Comparison of ENCODE assay signal across 11 cellular contexts in genomic region chr1:228838717-228839500, GRCh38.
A peak's percentile ranks its signal among the peaks of the same experiment; 100 is the strongest.
DNase-seq lines count a peak whose midpoint lies in the region; ATAC-seq and TF ChIP-seq lines count a peak whose summit lies in the region.
"Had no signal": no experiment of that assay in that cellular context is flagged by ENCODE, and none has a peak within 500 bp of the region (broad histone marks: within the 10 kb centered on the region; RNA-seq: fewer than 3 reads in every experiment).

No MANE protein-coding gene starts in this region.

- H3K27me3 ChIP-seq in IMR-90 (ENCODE audit: control insufficient read depth, insufficient read depth, low read length), result peaks cover 7% of the 10 kb centered on the region
- no peaks in the 10 kb centered on the region for H3K27me3 ChIP-seq in right lobe of liver
- no peaks in the 10 kb centered on the region for H3K27me3 ChIP-seq in tibial nerve
- H3K27me3 ChIP-seq: MG63 had no signal

- dilution Hi-C loops in IMR-90 (cut with HindIII; ENCODE audit: low sequenced_read_pairs, unreplicated experiment), result no loop called here

- H3K4me2 ChIP-seq in IMR-90 (ENCODE audit: low read depth, low read length), result no peak overlapping the region

- no CpG with 5 or more reads among the region's 8 CpGs for WGBS in IMR-90 (ENCODE audit: extremely low coverage in 2 of 2, insufficient read length in 1 of 2), 2 experiments
- 59% methylated on average over 8 of the region's 8 CpGs for WGBS in right lobe of liver (ENCODE audit: insufficient coverage, low coverage, low lambda C conversion rate, missing lambda C conversion rate)
- 83% methylated on average over 8 of the region's 8 CpGs for WGBS in tibial nerve, 2 donors

- H3K27ac Mint-ChIP-seq in MCF 10A (ENCODE audit: low read depth, unreplicated experiment), result peak overlapping the region; percentile 78

- H3K4me3 ChIP-seq in IMR-90 (ENCODE audit: insufficient read depth, low read depth, low read length) (no peak overlapping the region), right lobe of liver (no peak overlapping the region), tibial nerve (no peak overlapping the region)
- H3K4me3 ChIP-seq: heart right ventricle, MG63, SK-N-MC had no signal

- H3K4me1 Mint-ChIP-seq in MCF 10A (ENCODE audit: insufficient read depth, unreplicated experiment), result peaks cover 52% of the 10 kb centered on the region

- POLR2A ChIA-PET in IMR-90 (lab: Charles Lee; ENCODE audit: unreplicated experiment), result no interaction called here
- POLR2A ChIA-PET in MCF 10A (lab: Yijun Ruan, JAX), result interaction anchor here (0.6 to 2.9 kb wide), 42 partner anchors 10 to 679 kb away, joined by 3 to 38 read pairs (median 4); partner anchors contain the start of gene NUP133

- peak overlapping the region; percentile 45 for H2BK120ac ChIP-seq in IMR-90 (ENCODE audit: low read depth, low read length)

- no peak overlapping the region for H2BK5ac ChIP-seq in IMR-90 (ENCODE audit: low read depth, low read length, poor library complexity, severe bottlenecking)

- H2BK20ac ChIP-seq in IMR-90 (ENCODE audit: low read depth, low read length), result peak overlapping the region; percentile 11; the same call in 1 of the 2 replicates

- no peaks in the 10 kb centered on the region for H3K36me3 Mint-ChIP-seq in MCF 10A (ENCODE audit: insufficient read depth, unreplicated experiment)

- TF ChIP-seq RAD21 in IMR-90 (IDR thresholded peaks at IDR 0.05; ENCODE audit: low read length), result no peak

- H3K9me3 ChIP-seq in IMR-90 (ENCODE audit: control insufficient read depth, insufficient read depth, low read length) (0 out of 2 replicates have a peak, but pooled peaks cover 3% of the 10 kb centered on the region), right lobe of liver (no peaks in the 10 kb centered on the region), tibial nerve (peaks cover 0 to 15% (median 0%) of the 10 kb centered on the region in 4 donors)

- H4K5ac ChIP-seq in IMR-90 (ENCODE audit: low read depth, low read length), result no peak overlapping the region

- H2AK9ac ChIP-seq in IMR-90 (replicated peaks; ENCODE audit: low read depth, low read length, poor library complexity), result peak overlapping the region; percentile 34

- H3K4ac ChIP-seq in IMR-90 (ENCODE audit: low read depth, low read length), result peak overlapping the region; percentile 39; the same call in 1 of the 2 replicates

- TF ChIP-seq CTCF in IMR-90 (conservative IDR thresholded peaks at IDR 0.05; ENCODE audit: low read depth, low read length) (no peak), MCF 10A (IDR thresholded peaks at IDR 0.05; ENCODE audit: unreplicated experiment) (no peak), right lobe of liver (IDR thresholded peaks at IDR 0.05) (no peak), tibial nerve (IDR thresholded peaks at IDR 0.05) (no peak)

- in situ Hi-C loops in IMR-90 (cut with MboI; ENCODE audit: low sequenced_read_pairs), result no loop called here

- no peak overlapping the region for H3K14ac ChIP-seq in IMR-90 (replicated peaks; ENCODE audit: low read depth, low read length)

- BruUV-seq in IMR-90 (replicated peaks; lab: Mats Ljungman, UMichigan), result no TSS peak
- BruUV-seq in MCF 10A (replicated peaks; lab: Mats Ljungman, UMichigan), result no TSS peak

- peak overlapping the region in 1 of 2 experiments; percentile 31; a peak in 1 of 4 replicates for H4K8ac ChIP-seq in IMR-90 (ENCODE audit: low read depth in 2 of 2, low read length in 2 of 2)

- H3K4me1 ChIP-seq in IMR-90 (ENCODE audit: control insufficient read depth, insufficient read depth, low read length), result peaks cover 18% of the 10 kb centered on the region
- H3K4me1 ChIP-seq in right lobe of liver, result peaks cover 0 to 29% (median 15%) of the 10 kb centered on the region in 4 donors
- peaks cover 0 to 19% (median 10%) of the 10 kb centered on the region in 4 donors for H3K4me1 ChIP-seq in tibial nerve

- H4K20me1 ChIP-seq in IMR-90 (ENCODE audit: insufficient read depth, low read length), result no peaks in the 10 kb centered on the region

- H3K79me1 ChIP-seq in IMR-90 (ENCODE audit: low read depth in 1 of 2, low read length in 2 of 2), result no peaks in the 10 kb centered on the region

- H3K36me3 ChIP-seq in IMR-90 (ENCODE audit: control insufficient read depth, insufficient read depth, low read length), result no peaks in the 10 kb centered on the region
- H3K36me3 ChIP-seq in right lobe of liver, result no peaks in the 10 kb centered on the region
- no peaks in the 10 kb centered on the region for H3K36me3 ChIP-seq in tibial nerve
- H3K36me3 ChIP-seq: heart right ventricle, MG63 had no signal

- peak; percentile 27 for ATAC-seq in IMR-90 (ENCODE audit: low read depth)
- ATAC-seq in right lobe of liver, result no peak
- ATAC-seq in GM21717 (IDR thresholded peaks at IDR 0.05; ENCODE audit: unreplicated experiment), result no peak

- no peak overlapping the region for H2AFZ ChIP-seq in IMR-90 (replicated peaks; ENCODE audit: low read length, poor library complexity)

- H3K23ac ChIP-seq in IMR-90 (ENCODE audit: low read depth, low read length), result no peak overlapping the region

- H3K27ac ChIP-seq in IMR-90 (ENCODE audit: insufficient read depth, low read length) (peak overlapping the region; percentile 3; the same call in 1 of the 2 replicates), right lobe of liver (peak overlapping the region; percentile 84 to 91 (median 90)), tibial nerve (peak overlapping the region in 3 of 4 donors; percentile 19 to 82 (median 68))
- H3K27ac ChIP-seq: SK-N-MC had no signal

- DNase-seq in IMR-90, result peak; percentile 78
- DNase-seq in MCF 10A (ENCODE audit: unreplicated experiment), result peak; percentile 26
- DNase-seq in right lobe of liver, result no peak
- no peak for DNase-seq in tibial nerve (ENCODE audit: low spot score in 2 of 2)
- no peak for DNase-seq in NCI-H187 treated with DMSO at 0.1 percent for 48 hours (lab: John Stamatoyannopoulos, UW)
- no peak for DNase-seq in stimulated activated CD4-positive, alpha-beta T cell treated with anti-CD3 and anti-CD28 coated beads, Interleukin-15, amount 100 ng/mL, for 24 hours
- DNase-seq: NCI-H524 treated with DMSO at 0.1 percent for 48 hours had no signal

- peak overlapping the region; percentile 65 for H2AK5ac ChIP-seq in IMR-90 (ENCODE audit: low read depth, low read length)

- no peak for TF ChIP-seq EP300 in tibial nerve (IDR thresholded peaks at IDR 0.05)

- intact Hi-C loops in IMR-90 (cut with micrococcal nuclease), result loop anchor here (10.0 kb wide), 1 partner anchor 386 kb away; no protein-coding TSS in a partner anchor
- intact Hi-C loops in MCF 10A (cut with micrococcal nuclease), result loop anchor here (10.0 kb wide), 1 partner anchor 386 kb away; no protein-coding TSS in a partner anchor
- intact Hi-C loops in right lobe of liver (cut with DNase I), result no loop called here

- CTCF ChIA-PET in IMR-90 (lab: Yijun Ruan, JAX), result interaction anchor here (1.0 to 1.2 kb wide), 2 partner anchors 10 to 14 kb away, joined by 3 to 4 read pairs; no protein-coding TSS in a partner anchor
- CTCF ChIA-PET in MCF 10A (lab: Yijun Ruan, JAX), result interaction anchor here (0.6 to 2.2 kb wide), 13 partner anchors 18 to 393 kb away, joined by 3 to 10 read pairs (median 4); partner anchors contain the start of gene RHOU

- H3K18ac ChIP-seq in IMR-90 (ENCODE audit: low read depth, low read length), result 0 out of 2 replicates have a peak overlapping the region, but pooled peaks have one; percentile 24

- TF ChIP-seq POLR2A in IMR-90 (IDR thresholded peaks at IDR 0.05; ENCODE audit: low read depth, low read length), result no peak
- TF ChIP-seq POLR2A in right lobe of liver (IDR thresholded peaks at IDR 0.05), result no peak
- TF ChIP-seq POLR2A in tibial nerve (IDR thresholded peaks at IDR 0.05), result no peak

- H3K9ac ChIP-seq in IMR-90 (ENCODE audit: low read depth, low read length), result no peak overlapping the region

- peak overlapping the region; percentile 4 for H3K4me3 Mint-ChIP-seq in MCF 10A (ENCODE audit: unreplicated experiment)

- H3K9me1 ChIP-seq in IMR-90 (ENCODE audit: insufficient read depth, low read length), result peaks cover 4% of the 10 kb centered on the region; the same call in 1 of the 2 replicates

- H2BK15ac ChIP-seq in IMR-90 (ENCODE audit: low read depth, low read length), result 0 out of 3 replicates have a peak overlapping the region, but pooled peaks have one; percentile 1

- H4K91ac ChIP-seq in IMR-90 (ENCODE audit: insufficient read depth, low read depth, low read length), result peak overlapping the region; percentile 58; the same call in 1 of the 2 replicates

- no peaks in the 10 kb centered on the region for H3K9me3 Mint-ChIP-seq in MCF 10A (ENCODE audit: unreplicated experiment)

- peaks cover 34% of the 10 kb centered on the region for H3K27me3 Mint-ChIP-seq in MCF 10A (ENCODE audit: insufficient read depth, unreplicated experiment)

- H3K56ac ChIP-seq in IMR-90 (ENCODE audit: extremely low read depth, insufficient read depth, low read length), result no peak overlapping the region

TF ChIP-seq in IMR-90, 13 proteins besides CTCF, POLR2A, EP300 and RAD21:
- TF ChIP-seq MAFK (IDR thresholded peaks at IDR 0.05; ENCODE audit: low read depth, low read length) (no peak), FOS (IDR thresholded peaks at IDR 0.05; ENCODE audit: low read depth, low read length) (peak; percentile 59; the same call in 1 of the 2 replicates), RCOR1 (IDR thresholded peaks at IDR 0.05; ENCODE audit: insufficient replicate concordance, low read length) (peak; percentile 88), CHD1 (IDR thresholded peaks at IDR 0.05; ENCODE audit: low read depth, low read length) (no peak)

Comparison
In these comparisons a context has a peak if more than half of its experiments do, and no peak if none do; other contexts are left out.
1. DNase-seq: peak in IMR-90 (single experiment) and MCF 10A (single experiment); none in right lobe of liver (0 of 3), tibial nerve (0 of 2), NCI-H187 treated with DMSO at 0.1 percent for 48 hours (single experiment) and stimulated activated CD4-positive, alpha-beta T cell treated with anti-CD3 and anti-CD28 coated beads, Interleukin-15, amount 100 ng/mL, for 24 hours (single experiment).
2. H3K27ac ChIP-seq: peak in every context shown above with its lines; median percentile 90 in right lobe of liver; 68 in tibial nerve; 3 in IMR-90.
3. intact Hi-C loops: an anchor here in IMR-90 (10.0 kb wide) and MCF 10A (10.0 kb wide); none called in right lobe of liver.